Comparison of ENCODE assay signal across 8 cellular contexts in the genomic region with DNA sequence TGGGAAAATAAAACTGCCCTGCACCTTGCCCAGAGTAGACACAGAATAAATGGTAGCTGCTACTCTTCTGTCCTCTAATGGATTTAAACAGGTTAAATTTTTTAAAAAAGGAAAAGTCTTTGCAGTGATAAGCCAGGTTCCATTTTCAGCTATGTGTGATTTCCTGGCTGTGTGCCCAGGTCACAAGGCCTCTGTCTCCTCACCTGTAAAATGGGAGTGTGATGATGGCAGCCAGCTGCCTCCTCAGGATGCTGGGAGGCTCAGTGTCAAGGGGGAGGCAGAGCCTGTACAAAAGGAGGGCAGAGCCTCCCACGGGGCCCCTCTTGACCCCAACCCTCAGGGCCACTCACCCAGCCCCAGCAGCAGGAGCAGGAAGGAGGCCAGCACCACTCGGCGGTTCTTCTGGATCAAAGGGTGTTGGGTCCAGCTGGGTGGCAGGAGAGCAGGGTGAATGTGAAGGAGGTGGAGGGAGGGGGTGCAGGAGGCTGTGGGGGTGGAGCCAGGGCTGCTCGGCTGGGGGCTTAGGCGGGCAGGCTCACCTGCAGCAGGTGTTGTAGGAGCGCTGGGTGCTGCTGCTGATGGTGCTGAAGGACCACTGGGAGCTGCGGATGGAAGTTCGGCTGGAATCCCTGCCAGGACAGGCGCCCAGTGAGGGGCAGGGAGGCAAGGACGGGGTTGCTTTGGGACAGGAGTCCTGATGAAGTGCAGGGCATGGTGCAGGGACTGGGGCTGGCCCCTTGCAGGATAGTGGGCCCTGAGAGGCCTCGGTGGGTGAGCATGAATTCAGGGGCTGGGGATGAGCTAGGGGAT. TPM values are rescaled to one million over a fixed set of nuclear protein-coding genes. Genes with fewer than 3 reads are reported as not detected.
DNase-seq lines count a peak whose midpoint lies in the region; ATAC-seq and TF ChIP-seq lines count a peak whose summit lies in the region.

No MANE protein-coding gene starts in this region.

- TF ChIP-seq CTCF in activated B cell treated with CpG ODN at 0.5 μM for 24 hours (IDR thresholded peaks at IDR 0.05) (no peak), gastroesophageal sphincter (IDR thresholded peaks at IDR 0.05) (no peak)

- ATAC-seq in activated B cell treated with CpG ODN at 0.5 μM for 24 hours (ENCODE audit: low read depth) (no peak), gastroesophageal sphincter (no peak), aorta (ENCODE audit: low FRiP score) (no peak)
- ATAC-seq in stimulated activated memory B cell treated with anti-CD40 and anti-IgM and Interleukin-4, amounts not matched to agents 10 μg/mL and 1 μg/mL and 100 μg/mL, for 72 hours: no peak

- H3K9me3 Mint-ChIP-seq in activated B cell treated with CpG ODN at 0.5 μM for 24 hours: no peaks in the 10 kb centered on the region
- no peaks in the 10 kb centered on the region for H3K9me3 Mint-ChIP-seq in stimulated activated memory B cell treated with anti-CD40 and anti-IgM and Interleukin-4, amounts not matched to agents 10 μg/mL and 1 μg/mL and 100 μg/mL, for 72 hours

- H3K4me1 Mint-ChIP-seq in activated B cell treated with CpG ODN at 0.5 μM for 24 hours: peaks cover 63% of the 10 kb centered on the region
- H3K4me1 Mint-ChIP-seq in stimulated activated memory B cell treated with anti-CD40 and anti-IgM and Interleukin-4, amounts not matched to agents 10 μg/mL and 1 μg/mL and 100 μg/mL, for 72 hours: peaks cover 82% of the 10 kb centered on the region

- H3K27me3 ChIP-seq in gastroesophageal sphincter: no peaks in the 10 kb centered on the region
- no peaks in the 10 kb centered on the region for H3K27me3 ChIP-seq in aorta (ENCODE audit: control insufficient read depth in 1 of 2, insufficient read depth in 2 of 2, low read length in 1 of 2)

- H3K36me3 Mint-ChIP-seq in activated B cell treated with CpG ODN at 0.5 μM for 24 hours (ENCODE audit: low read depth): peaks cover 11% of the 10 kb centered on the region
- peaks cover 7% of the 10 kb centered on the region for H3K36me3 Mint-ChIP-seq in stimulated activated memory B cell treated with anti-CD40 and anti-IgM and Interleukin-4, amounts not matched to agents 10 μg/mL and 1 μg/mL and 100 μg/mL, for 72 hours

- DNase-seq in NCI-H510A treated with DMSO at 0.1 percent for 48 hours (lab: John Stamatoyannopoulos, UW) (peak; percentile 19), NCI-H510A (lab: John Stamatoyannopoulos, UW) (no peak), activated B cell treated with CpG ODN at 0.5 μM for 24 hours (no peak), head of caudate nucleus (no peak), aorta (no peak)
- no peak for DNase-seq in effector CD8-positive, alpha-beta T cell (lab: John Stamatoyannopoulos, UW)

- H3K27me3 Mint-ChIP-seq in activated B cell treated with CpG ODN at 0.5 μM for 24 hours: no peaks in the 10 kb centered on the region
- H3K27me3 Mint-ChIP-seq in stimulated activated memory B cell treated with anti-CD40 and anti-IgM and Interleukin-4, amounts not matched to agents 10 μg/mL and 1 μg/mL and 100 μg/mL, for 72 hours: no peaks in the 10 kb centered on the region

- 33 to 80% methylated on average over 1 to 2 of the region's 11 CpGs for WGBS in gastroesophageal sphincter (ENCODE audit: low coverage in 1 of 2), 2 donors
- 74 to 75% methylated on average over 11 of the region's 11 CpGs for WGBS in aorta, 2 donors

- peaks cover 0 to 60% (median 23%) of the 10 kb centered on the region in 3 donors for H3K4me1 ChIP-seq in gastroesophageal sphincter
- no peaks in the 10 kb centered on the region for H3K4me1 ChIP-seq in aorta (ENCODE audit: control insufficient read depth in 1 of 2, insufficient read depth in 2 of 2, low read length in 2 of 2)

- CTCF ChIA-PET in activated B cell treated with CpG ODN at 0.5 μM for 24 hours (lab: Charles Lee): interaction anchor here (1.3 to 1.4 kb wide), 2 partner anchors 17 to 48 kb away, joined by 3 read pairs; no protein-coding TSS in a partner anchor

- POLR2A ChIA-PET in activated B cell treated with CpG ODN at 0.5 μM for 24 hours (lab: Charles Lee): interaction anchor here (0.6 to 33.4 kb wide), 12 partner anchors 8 to 856 kb away, joined by 3 to 1417 read pairs (median 8); a partner anchor contains a TSS

- no peaks in the 10 kb centered on the region for H3K9me3 ChIP-seq in gastroesophageal sphincter
- no peaks in the 10 kb centered on the region for H3K9me3 ChIP-seq in aorta (ENCODE audit: control insufficient read depth, low read length)

- no peak for TF ChIP-seq EP300 in gastroesophageal sphincter (IDR thresholded peaks at IDR 0.05)

- peak overlapping the region; percentile 89 for H3K4me3 Mint-ChIP-seq in activated B cell treated with CpG ODN at 0.5 μM for 24 hours
- H3K4me3 Mint-ChIP-seq in stimulated activated memory B cell treated with anti-CD40 and anti-IgM and Interleukin-4, amounts not matched to agents 10 μg/mL and 1 μg/mL and 100 μg/mL, for 72 hours: peak overlapping the region; percentile 94

- H3K36me3 ChIP-seq in gastroesophageal sphincter: peaks cover 0 to 4% of the 10 kb centered on the region in 2 donors
- H3K36me3 ChIP-seq in aorta (ENCODE audit: control insufficient read depth in 1 of 2, insufficient read depth in 2 of 2, low read length in 1 of 2): no peaks in the 10 kb centered on the region

- intact Hi-C loops in activated B cell treated with CpG ODN at 0.5 μM for 24 hours (cut with micrococcal nuclease) (no loop called here), head of caudate nucleus (cut with DNase I) (loop anchor here (5.0 kb wide), 1 partner anchor 65 kb away; a partner anchor contains a TSS), aorta (cut with DNase I) (loop anchor here (5.0 kb wide), 2 partner anchors 40 to 65 kb away; a partner anchor contains a TSS)

- H3K27ac Mint-ChIP-seq in activated B cell treated with CpG ODN at 0.5 μM for 24 hours: peak overlapping the region; percentile 91
- H3K27ac Mint-ChIP-seq in stimulated activated memory B cell treated with anti-CD40 and anti-IgM and Interleukin-4, amounts not matched to agents 10 μg/mL and 1 μg/mL and 100 μg/mL, for 72 hours: peak overlapping the region; percentile 95

- no peak for TF ChIP-seq POLR2A in gastroesophageal sphincter (IDR thresholded peaks at IDR 0.05)

- H3K4me3 ChIP-seq in gastroesophageal sphincter (no peak overlapping the region), aorta (ENCODE audit: low read length in 2 of 2) (no peak overlapping the region)

- peak overlapping the region in 3 of 4 donors; percentile 88 to 92 (median 90) for H3K27ac ChIP-seq in gastroesophageal sphincter
- H3K27ac ChIP-seq in aorta (ENCODE audit: low read depth in 1 of 2, low read length in 2 of 2): no peak overlapping the region

RNA-seq across cellular contexts. Expression of a gene that starts 1.9 kb away (rescaled TPM):
- 76.0 and 83.5 TPM in 2 replicates for total RNA-seq in activated B cell treated with CpG ODN at 0.5 μM for 24 hours
- total RNA-seq in gastroesophageal sphincter: 10 to 100 TPM; 22.2 to 35.2 (median 32.5) TPM
- 10 to 100 TPM; 34.1 to 37.6 TPM for total RNA-seq in aorta
- 10 to 100 TPM; 20.0 to 63.2 TPM for polyA plus RNA-seq in aorta

RNA-seq across cellular contexts. Expression of a gene that starts 12.0 kb away (rescaled TPM):
- total RNA-seq in activated B cell treated with CpG ODN at 0.5 μM for 24 hours (2.1 and 3.0 TPM in 2 replicates), gastroesophageal sphincter (1 to 10 TPM in 1 of 4 donors, under 1 TPM in 3; 0.13 to 2.4 (median 0.77) TPM), aorta (1 to 10 TPM; 2.4 TPM)
- 1 to 10 TPM in 1 of 2 donors, under 1 TPM in 1; 0.33 to 3.9 TPM for polyA plus RNA-seq in aorta

RNA-seq across cellular contexts. Expression of a gene that starts 14.6 kb away (rescaled TPM):
- total RNA-seq in activated B cell treated with CpG ODN at 0.5 μM for 24 hours (not detected in 2 replicates), gastroesophageal sphincter (not detected), aorta (not detected)
- not detected for polyA plus RNA-seq in aorta

RNA-seq across cellular contexts. Expression of a gene that starts 15.7 kb away (rescaled TPM):
- total RNA-seq in activated B cell treated with CpG ODN at 0.5 μM for 24 hours (108 and 114 TPM in 2 replicates), gastroesophageal sphincter (10 to 100 TPM; 65.4 to 87.5 (median 78.1) TPM), aorta (10 to 100 TPM; 61.2 to 63.1 TPM)
- 100 to 1,000 TPM; 105 to 141 TPM for polyA plus RNA-seq in aorta

RNA-seq across cellular contexts. Expression of a gene that starts 23.9 kb away (rescaled TPM):
- total RNA-seq in activated B cell treated with CpG ODN at 0.5 μM for 24 hours (34.0 and 39.7 TPM in 2 replicates), gastroesophageal sphincter (10 to 100 TPM; 48.3 to 82.4 (median 67.6) TPM), aorta (10 to 100 TPM; 77.6 to 79.6 TPM)
- 10 to 100 TPM; 45.7 to 96.7 TPM for polyA plus RNA-seq in aorta

Comparison
In these comparisons a context has a peak if more than half of its experiments do, and no peak if none do; other contexts are left out.
1. H3K27ac ChIP-seq: peak in gastroesophageal sphincter (3 of 4); none in aorta (0 of 2).